Comparison of ENCODE assay signal across 8 cellular contexts in the genomic region with DNA sequence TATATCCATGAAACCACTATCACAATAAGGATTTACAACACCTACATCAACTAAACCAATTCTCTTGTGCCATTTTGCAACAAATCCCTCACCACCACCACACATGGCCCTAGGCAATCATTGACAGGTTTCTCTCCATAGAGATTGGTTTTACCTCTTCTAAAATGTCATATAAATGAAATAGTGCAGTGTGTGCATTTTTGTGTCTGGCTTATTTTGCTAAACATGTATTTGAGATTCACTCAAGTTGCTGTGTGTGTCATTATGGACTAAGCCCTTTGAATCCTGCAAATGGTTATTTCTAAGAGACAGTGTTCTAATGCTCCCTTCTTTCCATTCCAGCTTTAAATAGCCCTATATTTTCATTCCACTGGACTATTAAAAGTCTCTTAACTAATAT.
"Had no signal": no experiment of that assay in that cellular context is flagged by ENCODE, and none has a peak within 500 bp of the region (broad histone marks: within the 10 kb centered on the region; RNA-seq: fewer than 3 reads in every experiment).

No MANE protein-coding gene starts in this region.

- DNase-seq: GDM1, GF-D8 had no signal

- ATAC-seq: GM12878 had no signal

- FAIRE-seq: G401.6, GM12878, GM12891, GM12892, GM18507, GM19239 had no signal

- H3K4me3 ChIP-seq: GM12878 had no signal
